In genomic region chr16:65118866-65119265, GRCh38 we compare ENCODE assay signal across 1 cellular context.
TF ChIP-seq lines count a peak whose summit lies in the region.

No MANE protein-coding gene starts in this region.

TF ChIP-seq in endothelial cell of umbilical vein, 7 proteins besides CTCF, POLR2A, EP300 and RAD21:
- TF ChIP-seq MAX (IDR thresholded peaks at IDR 0.05; ENCODE audit: insufficient read depth, insufficient read length) (no peak), MYC (IDR thresholded peaks at IDR 0.05; ENCODE audit: low read depth, low read length) (no peak), EZH2 (IDR thresholded peaks at IDR 0.05; ENCODE audit: borderline replicate concordance, low read depth, low read length, severe bottlenecking) (no peak), JUN (IDR thresholded peaks at IDR 0.05; ENCODE audit: borderline replicate concordance, insufficient read depth, insufficient read length, low read depth) (no peak), POLR2AphosphoS5 (IDR thresholded peaks at IDR 0.05; ENCODE audit: insufficient read depth, low read depth, low read length) (no peak), FOS (IDR thresholded peaks at IDR 0.05; ENCODE audit: borderline replicate concordance, insufficient read depth, low read length) (no peak), GATA2 (IDR thresholded peaks at IDR 0.05; ENCODE audit: insufficient read depth, insufficient read length, low read depth, low read length) (no peak)
TF ChIP-seq in endothelial cell of umbilical vein: peak in this region for 0.
